In the genomic region with DNA sequence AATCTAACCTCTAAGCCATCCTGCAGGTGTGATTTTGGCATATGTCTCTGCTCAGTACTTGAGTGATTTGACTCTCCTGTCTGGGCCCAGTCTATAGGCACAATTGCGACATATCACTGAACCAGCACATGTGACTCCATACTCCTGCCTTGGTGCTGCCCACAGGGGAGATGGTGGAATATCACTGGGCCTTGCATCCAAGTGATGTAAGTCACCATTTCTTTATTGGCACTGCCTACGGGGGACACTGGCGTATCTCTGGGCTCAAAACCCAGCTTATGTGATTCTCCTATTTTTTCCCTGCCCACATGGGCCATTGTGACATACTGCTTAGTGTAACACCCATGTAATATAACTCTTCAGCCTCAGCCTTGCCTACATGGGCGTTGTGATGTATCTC, we compare ENCODE assay signal across 18 cellular contexts. TPM values are rescaled to one million over a fixed set of nuclear protein-coding genes. Genes with fewer than 3 reads are reported as not detected.
"Had no signal": no experiment of that assay in that cellular context is flagged by ENCODE, and none has a peak within 500 bp of the region (broad histone marks: within the 10 kb centered on the region; RNA-seq: fewer than 3 reads in every experiment).

No MANE protein-coding gene starts in this region.

- H3K9me3 ChIP-seq: gastroesophageal sphincter, heart left ventricle, lower lobe of right lung had no signal

- H3K27me3 ChIP-seq: foreskin keratinocyte, gastroesophageal sphincter, heart left ventricle, hepatocyte, left lung had no signal

- H2AFZ ChIP-seq: hepatocyte had no signal

- DNase-seq: cortex of kidney; effector CD8-positive, alpha-beta T cell; effector memory CD8-positive, alpha-beta T cell; endodermal cell; erythroblast; foreskin keratinocyte; heart left ventricle; hypothalamus; left cardiac atrium; left lung; left ventricle myocardium superior; lower lobe of right lung; mesendoderm; midbrain; naive thymus-derived CD4-positive, alpha-beta T cell had no signal

- H3K4me2 ChIP-seq: hepatocyte had no signal

- H3K4me3 ChIP-seq: gastroesophageal sphincter, heart left ventricle, hepatocyte, left lung, lower lobe of right lung had no signal

- H3K36me3 ChIP-seq: gastroesophageal sphincter, heart left ventricle, left lung, lower lobe of right lung had no signal

- H3K4me1 ChIP-seq: foreskin keratinocyte, gastroesophageal sphincter, heart left ventricle, left lung, lower lobe of right lung had no signal

- H3K27ac ChIP-seq: epithelial cell of prostate, foreskin keratinocyte, gastroesophageal sphincter, heart left ventricle, hepatocyte, left lung, lower lobe of right lung had no signal

RNA-seq across cellular contexts. Expression of a gene that starts 48.1 kb away (rescaled TPM):
- total RNA-seq: hepatocyte had no signal
- polyA plus RNA-seq: hepatocyte had no signal
